Comparison of ENCODE assay signal across 6 cellular contexts in genomic region chr3:31506515-31506914, GRCh38. TPM values are rescaled to one million over a fixed set of nuclear protein-coding genes. Genes with fewer than 3 reads are reported as not detected.
DNase-seq lines count a peak whose midpoint lies in the region; ATAC-seq, FAIRE-seq and TF ChIP-seq lines count a peak whose summit lies in the region.
"Not testable (repeated sequence)": the region's sequence is repeated elsewhere in the genome, so short reads cannot be mapped to it uniquely, and the experiment has no call there.

No MANE protein-coding gene starts in this region.

- not testable (repeated sequence) for H2AK5ac ChIP-seq in mesendoderm (ENCODE audit: low read length)

- H2BK5ac ChIP-seq in mesendoderm (ENCODE audit: low read length), result peak overlapping the region; percentile 7

- POLR2A ChIA-PET in WTC11 (lab: Charles Lee), result not testable (repeated sequence)
- POLR2A ChIA-PET in K562 (lab: Yijun Ruan, JAX), result interaction anchor here (1.5 kb wide), 1 partner anchor 10 kb away, joined by 5 read pairs; no protein-coding TSS in a partner anchor

- WGBS in K562 (ENCODE audit: insufficient coverage, low coverage, missing lambda C conversion rate), result 2% methylated on average over 7 of the region's 7 CpGs
- 69 to 79% methylated on average over 4 to 7 of the region's 7 CpGs for WGBS in endodermal cell (ENCODE audit: insufficient coverage in 1 of 2, insufficient read length in 1 of 2), 2 experiments
- no CpG with 5 or more reads among the region's 7 CpGs for WGBS in mesendoderm (ENCODE audit: extremely low coverage, insufficient coverage, low lambda C conversion rate)

- not testable (repeated sequence) for DNase-seq in GM23338 (ENCODE audit: low spot score); WTC11 (ENCODE audit: low spot score); K562 (ENCODE audit: extremely low read depth in 1 of 4, low spot score in 3 of 4); endodermal cell; mesendoderm

- H3K4me1 Mint-ChIP-seq in GM23338 (peaks cover 51% of the 10 kb centered on the region), WTC11 (peaks cover 46% of the 10 kb centered on the region), endodermal cell (peaks cover 23% of the 10 kb centered on the region)
- peaks cover 35% of the 10 kb centered on the region for H3K4me1 Mint-ChIP-seq in activated T-helper 17 cell treated with anti-CD3 and anti-CD28 coated beads, Interleukin-2, amount 50 U/mL, for 72 hours

- peak overlapping the region; percentile 68 for H3K18ac ChIP-seq in mesendoderm (ENCODE audit: low read length)

- not testable (repeated sequence) for TF ChIP-seq CTCF in GM23338 (conservative IDR thresholded peaks at IDR 0.05; ENCODE audit: low read depth in 2 of 2); WTC11 (IDR thresholded peaks at IDR 0.05); K562 (IDR thresholded peaks at IDR 0.05 in 2 of 3, conservative IDR thresholded peaks at IDR 0.05 in 1 of 3; ENCODE audit: insufficient read depth in 2 of 3, low read depth in 1 of 3, low read length in 3 of 3); endodermal cell (conservative IDR thresholded peaks at IDR 0.05)

- H3K9me2 ChIP-seq in GM23338 (ENCODE audit: insufficient read depth), result not testable (repeated sequence)

- not testable (repeated sequence) for H3K27me3 Mint-ChIP-seq in GM23338 (ENCODE audit: insufficient read depth, low read depth, poor library complexity); WTC11 (ENCODE audit: low read depth); activated T-helper 17 cell treated with anti-CD3 and anti-CD28 coated beads, Interleukin-2, amount 50 U/mL, for 72 hours; endodermal cell (ENCODE audit: insufficient read depth)

- not testable (repeated sequence) for H4K5ac ChIP-seq in mesendoderm (ENCODE audit: low read length)

- not testable (repeated sequence) for H4K8ac ChIP-seq in mesendoderm (ENCODE audit: low read depth, low read length)

- TF ChIP-seq EP300 in K562 (IDR thresholded peaks at IDR 0.05; ENCODE audit: low read length), result not testable (repeated sequence)

- not testable (repeated sequence) for H3K9ac ChIP-seq in K562 (ENCODE audit: insufficient read depth in 1 of 2, low read depth in 2 of 2, low read length in 2 of 2); endodermal cell (ENCODE audit: extremely low read depth, low read length, poor library complexity, severe bottlenecking); mesendoderm (ENCODE audit: low read length)

- H3K4me1 ChIP-seq in GM23338 (ENCODE audit: insufficient read depth) (peaks cover 27% of the 10 kb centered on the region), endodermal cell (ENCODE audit: control insufficient read depth, insufficient read depth, low read length) (peaks cover 10% of the 10 kb centered on the region), mesendoderm (ENCODE audit: control insufficient read depth, low read depth, low read length) (peaks cover 11% of the 10 kb centered on the region)
- not testable (repeated sequence) for H3K4me1 ChIP-seq in K562 (replicated peaks in 1 of 2; ENCODE audit: control insufficient read depth in 2 of 2, insufficient read depth in 2 of 2, low read length in 2 of 2)

- not testable (repeated sequence) for H2BK15ac ChIP-seq in mesendoderm (replicated peaks; ENCODE audit: low read depth)

- H3K9me3 ChIP-seq in K562 (replicated peaks; ENCODE audit: control insufficient read depth, insufficient read depth, low read depth, low read length); endodermal cell (ENCODE audit: control insufficient read depth, low read length): not testable (repeated sequence)

- not testable (repeated sequence) for H3K9me3 Mint-ChIP-seq in GM23338; WTC11; activated T-helper 17 cell treated with anti-CD3 and anti-CD28 coated beads, Interleukin-2, amount 50 U/mL, for 72 hours; endodermal cell

- not testable (repeated sequence) for H4K20me1 ChIP-seq in GM23338 (replicated peaks; ENCODE audit: insufficient read depth); K562 (replicated peaks; ENCODE audit: control insufficient read depth, insufficient read depth, low read length)

- H3K23ac ChIP-seq in mesendoderm (ENCODE audit: low read length), result not testable (repeated sequence)

- H3K27ac Mint-ChIP-seq in GM23338, result peak overlapping the region; percentile 86
- peak overlapping the region; percentile 51; the same call in 1 of the 2 replicates for H3K27ac Mint-ChIP-seq in WTC11
- peak overlapping the region; percentile 5 for H3K27ac Mint-ChIP-seq in activated T-helper 17 cell treated with anti-CD3 and anti-CD28 coated beads, Interleukin-2, amount 50 U/mL, for 72 hours
- H3K27ac Mint-ChIP-seq in endodermal cell, result peak overlapping the region; percentile 1

- BruUV-seq in K562 (replicated peaks; lab: Mats Ljungman, UMichigan), result not testable (repeated sequence)

- ATAC-seq in GM23338; WTC11; activated T-helper 17 cell treated with anti-CD3 and anti-CD28 coated beads, Interleukin-2, amount 50 U/mL, for 72 hours (replicated peaks); K562: not testable (repeated sequence)

- H2AFZ ChIP-seq in GM23338, result peak overlapping the region; percentile 53
- H2AFZ ChIP-seq in K562 (ENCODE audit: low read depth, low read length), result not testable (repeated sequence)

- H3K36me3 ChIP-seq in GM23338 (ENCODE audit: insufficient read depth); K562 (ENCODE audit: control insufficient read depth, insufficient read depth, low read length); endodermal cell (ENCODE audit: control insufficient read depth, insufficient read depth, low read length); mesendoderm (ENCODE audit: control insufficient read depth, insufficient read depth, low read length): not testable (repeated sequence)

- H3K36me3 Mint-ChIP-seq in GM23338 (ENCODE audit: low read depth); WTC11; activated T-helper 17 cell treated with anti-CD3 and anti-CD28 coated beads, Interleukin-2, amount 50 U/mL, for 72 hours (ENCODE audit: low read depth); endodermal cell (ENCODE audit: low read depth): not testable (repeated sequence)

- not testable (repeated sequence) for H3K79me2 ChIP-seq in GM23338 (replicated peaks; ENCODE audit: insufficient read depth); K562 (ENCODE audit: control insufficient read depth, insufficient read depth, low read length); mesendoderm (ENCODE audit: control insufficient read depth, insufficient read depth, low read length)

- not testable (repeated sequence) for H3K27me3 ChIP-seq in GM23338 (ENCODE audit: insufficient read depth); endodermal cell (ENCODE audit: control insufficient read depth, insufficient read depth, low read length, poor library complexity, severe bottlenecking); mesendoderm (ENCODE audit: insufficient read depth, low read length, poor library complexity)
- H3K27me3 ChIP-seq in K562 (ENCODE audit: control insufficient read depth in 2 of 2, insufficient read depth in 2 of 2, low read length in 2 of 2), result peaks cover 7 to 15% of the 10 kb centered on the region in 2 experiments; a peak in 4 of 5 replicates

- H3K9me1 ChIP-seq in K562 (ENCODE audit: control insufficient read depth, insufficient read depth, low read length), result not testable (repeated sequence)

- not testable (repeated sequence) for TF ChIP-seq RAD21 in K562 (CRISPR knock-in tag; conservative IDR thresholded peaks at IDR 0.05 in 1 of 2, IDR thresholded peaks at IDR 0.05 in 1 of 2)

- peak overlapping the region; percentile 70 for H3K4me2 ChIP-seq in GM23338
- H3K4me2 ChIP-seq in K562 (ENCODE audit: insufficient read depth, low read length); mesendoderm (ENCODE audit: low read length): not testable (repeated sequence)

- not testable (repeated sequence) for H3K79me1 ChIP-seq in mesendoderm (ENCODE audit: low read length)

- H3K4me3 Mint-ChIP-seq in GM23338 (peak overlapping the region; percentile 1; the same call in 1 of the 3 replicates), WTC11 (peak overlapping the region; percentile 48; the same call in 1 of the 2 replicates)
- not testable (repeated sequence) for H3K4me3 Mint-ChIP-seq in activated T-helper 17 cell treated with anti-CD3 and anti-CD28 coated beads, Interleukin-2, amount 50 U/mL, for 72 hours; endodermal cell

- not testable (repeated sequence) for H3F3A ChIP-seq in GM23338 (replicated peaks; ENCODE audit: low read depth)

- not testable (repeated sequence) for H3K4me3 ChIP-seq in GM23338; K562; endodermal cell (ENCODE audit: low read length); mesendoderm (ENCODE audit: low read length)

- not testable (repeated sequence) for H3K27ac ChIP-seq in GM23338 (ENCODE audit: low read depth); K562 (ENCODE audit: extremely low read depth, low read depth, low read length); endodermal cell (ENCODE audit: low read depth, low read length); mesendoderm (ENCODE audit: low read depth, low read length)

- CTCF ChIA-PET in WTC11 (lab: Charles Lee); K562 (lab: Yijun Ruan, JAX; ENCODE audit: low intra/inter-chr PET ratio): not testable (repeated sequence)

- H2BK120ac ChIP-seq in mesendoderm (ENCODE audit: low read depth, low read length), result peak overlapping the region; percentile 14

- not testable (repeated sequence) for TF ChIP-seq POLR2A in K562 (conservative IDR thresholded peaks at IDR 0.05)

- H3K4ac ChIP-seq in mesendoderm (ENCODE audit: low read depth, low read length), result peak overlapping the region; percentile 55

- intact Hi-C loops in K562 (cut with micrococcal nuclease), result not testable (repeated sequence)

- in situ Hi-C loops in K562 (cut with MboI), result not testable (repeated sequence)

- H3K56ac ChIP-seq in mesendoderm (ENCODE audit: low read length), result peak overlapping the region; percentile 35

- FAIRE-seq in K562 (lab: Jason Lieb, UNC), result not testable (repeated sequence)

RNA-seq across cellular contexts. Expression of gene STT3B, which starts 26.2 kb away (rescaled TPM):
- total RNA-seq in GM23338 (2014; rRNA removed; shearing (Covaris generic)), result 139 and 167 TPM in 2 replicates
- polyA plus RNA-seq in GM23338 (2016; fragmentation: Nextera tagmentation; extraction: Ambion mirVana) (44.1 and 45.2 TPM in 2 replicates), K562 (2011; rRNA removed) (87.8 and 125 TPM in 2 replicates), K562 (2014; fragmentation: Illumina TruSeq; extraction: Trizol) (80.5 and 100 TPM in 2 replicates), K562 (2014; fragmentation: Nextera tagmentation; extraction: Ambion mirVana) (10 to 100 TPM; 22.4 to 32.8 TPM), K562 (2014; rRNA removed) (76.8 and 85.9 TPM in 2 replicates)
- total RNA-seq in WTC11 (2021) (103 to 107 TPM (median 105 TPM) in 3 replicates), K562 (2014; rRNA removed) (88.0 and 111 TPM in 2 replicates), K562 (2014; rRNA removed; fragmentation: Illumina TruSeq; extraction: Trizol) (144 TPM in 2 replicates), K562 (2015; rRNA removed; fragmentation: Illumina TruSeq; extraction: Trizol) (142 and 147 TPM in 2 replicates), K562 (2021) (111 and 114 TPM in 2 replicates), endodermal cell (100 to 1,000 TPM; 126 to 199 TPM)
- 100 to 1,000 TPM in 1 of 2 donors, 10 to 100 TPM in 1; 88.9 to 155 TPM for total RNA-seq in activated T-helper 17 cell treated with anti-CD3 and anti-CD28 coated beads, Interleukin-2, amount 50 U/mL, for 72 hours
- total RNA-seq in K562 (2011; cell fraction: chromatin; rRNA removed; ENCODE audit: low replicate concordance), result 117 and 214 TPM in 2 replicates
- total RNA-seq in K562 (2011; cell fraction: nucleolus; rRNA removed), result 88.2 and 95.5 TPM in 2 replicates
- 186 and 203 TPM in 2 replicates for total RNA-seq in K562 (2011; cell fraction: nucleoplasm; rRNA removed)
- 43.1 and 55.5 TPM in 2 replicates for polyA plus RNA-seq in K562 (2011; cell fraction: cytosol; rRNA removed)
- polyA plus RNA-seq in K562 (2011; cell fraction: nucleus; rRNA removed), result 33.7 and 45.5 TPM in 2 replicates
- polyA plus RNA-seq in K562 (2012), result 71.2 and 87.2 TPM in 2 replicates
- 169 and 173 TPM in 2 replicates for polyA minus RNA-seq in K562 (2011; rRNA and poly(A)+ RNA removed)
- polyA minus RNA-seq in K562 (2011; cell fraction: cytosol; rRNA and poly(A)+ RNA removed), result 50.8 and 65.5 TPM in 2 replicates
- polyA minus RNA-seq in K562 (2011; cell fraction: nucleus; rRNA and poly(A)+ RNA removed), result 47.0 and 80.1 TPM in 2 replicates
- 150 TPM for polyA plus RNA-seq in endodermal cell (2013, experiment 1 of 2)
- polyA plus RNA-seq in endodermal cell (2013, experiment 2 of 2), result 160 TPM
- polyA plus RNA-seq in mesendoderm (2013, experiment 1 of 2), result 161 TPM
- 153 TPM for polyA plus RNA-seq in mesendoderm (2013, experiment 2 of 2)

Comparison
In these comparisons a context has a peak if more than half of its experiments do, and no peak if none do; other contexts are left out.
1. H3K27ac Mint-ChIP-seq: peak in every context shown above with its lines; median percentile 86 in GM23338; 51 in WTC11; 5 in activated T-helper 17 cell treated with anti-CD3 and anti-CD28 coated beads, Interleukin-2, amount 50 U/mL, for 72 hours; 1 in endodermal cell.